13 cellular contexts compared by ENCODE assay signal in the genomic region with DNA sequence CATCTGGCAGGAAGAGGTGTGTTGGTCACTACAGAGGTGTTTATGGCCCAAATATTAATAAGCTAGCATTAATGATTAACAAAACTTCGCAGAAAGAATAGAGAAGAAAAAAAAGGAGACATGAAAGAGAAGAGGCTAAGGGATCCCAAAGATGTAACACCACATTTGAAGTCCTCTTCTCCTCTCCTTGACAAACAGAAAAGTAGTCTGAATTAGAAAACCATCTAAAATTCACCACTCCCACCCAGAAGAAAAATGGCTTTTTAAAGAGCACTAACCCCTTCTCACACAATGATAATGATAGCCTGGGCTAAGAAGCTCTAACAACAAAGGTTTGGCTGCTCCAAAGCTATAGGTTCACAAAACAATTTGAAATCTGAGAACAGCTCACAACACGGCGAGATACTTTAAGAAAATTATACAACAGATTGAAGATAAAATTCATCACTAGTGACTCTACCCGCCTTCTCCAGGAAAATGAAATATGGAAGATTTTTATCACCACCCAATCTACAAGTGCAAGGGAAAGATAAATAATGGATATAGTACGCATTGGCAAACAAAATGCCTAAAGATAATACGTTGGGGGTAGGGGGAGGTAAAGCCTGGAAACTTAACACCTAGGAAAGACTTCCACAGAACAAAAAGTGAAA. TPM values are rescaled to one million over a fixed set of nuclear protein-coding genes. Genes with fewer than 3 reads are reported as not detected.
A peak's percentile ranks its signal among the peaks of the same experiment; 100 is the strongest.
DNase-seq lines count a peak whose midpoint lies in the region; ATAC-seq, FAIRE-seq and TF ChIP-seq lines count a peak whose summit lies in the region.
"Had no signal": no experiment of that assay in that cellular context is flagged by ENCODE, and none has a peak within 500 bp of the region (broad histone marks: within the 10 kb centered on the region; RNA-seq: fewer than 3 reads in every experiment).

No MANE protein-coding gene starts in this region.

- no peaks in the 10 kb centered on the region for H3K27me3 ChIP-seq in keratinocyte (ENCODE audit: control insufficient read depth, extremely low read depth, insufficient read depth, low read length)
- H3K27me3 ChIP-seq: pancreas had no signal

- H3K27ac ChIP-seq in A549 (peak overlapping the region; percentile 90 to 100), keratinocyte (ENCODE audit: control insufficient read depth, insufficient read depth, low read length) (peak overlapping the region; percentile 65)

- no peak overlapping the region for H2AFZ ChIP-seq in keratinocyte (ENCODE audit: control insufficient read depth, low read length)

- H3K9me3 ChIP-seq in A549 (no peaks in the 10 kb centered on the region), keratinocyte (ENCODE audit: control insufficient read depth, low read depth, low read length) (no peaks in the 10 kb centered on the region)
- H3K9me3 ChIP-seq: pancreas had no signal

- POLR2A ChIA-PET in A549 (lab: Yijun Ruan, JAX), result interaction anchor here (2.3 kb wide), 1 partner anchor 30 kb away, joined by 15 read pairs; no protein-coding TSS in a partner anchor
- POLR2A ChIA-PET in activated CD4-positive, alpha-beta memory T cell treated with anti-CD3 and anti-CD28 coated beads for 36 hours (lab: Charles Lee), result no interaction called here

- FAIRE-seq in A549 (lab: Jason Lieb, UNC) (peak; percentile 78), H54 (lab: Jason Lieb, UNC) (peak; percentile 90), keratinocyte (lab: Jason Lieb, UNC) (peak; percentile 66)
- FAIRE-seq: GM18507 had no signal

- H3K4me3 ChIP-seq in A549 (peak overlapping the region; percentile 74), keratinocyte (ENCODE audit: control insufficient read depth in 2 of 3, extremely low read depth in 1 of 3, insufficient read depth in 2 of 3, low read depth in 1 of 3, low read length in 3 of 3) (peak overlapping the region; percentile 18 to 60 (median 24))
- H3K4me3 ChIP-seq: pancreas had no signal

- peak overlapping the region; percentile 40 for H3K4me3 Mint-ChIP-seq in activated CD4-positive, alpha-beta memory T cell treated with anti-CD3 and anti-CD28 coated beads for 36 hours

- peaks cover 83% of the 10 kb centered on the region for H3K4me1 ChIP-seq in A549
- H3K4me1 ChIP-seq in keratinocyte (ENCODE audit: control insufficient read depth, extremely low read depth, insufficient read depth, low read length), result peaks cover 86% of the 10 kb centered on the region

- H3K4me1 Mint-ChIP-seq in activated CD4-positive, alpha-beta memory T cell treated with anti-CD3 and anti-CD28 coated beads for 36 hours (ENCODE audit: low read depth), result peaks cover 81% of the 10 kb centered on the region

- ATAC-seq in A549, result no peak
- ATAC-seq: pancreas had no signal

- H3K9ac ChIP-seq in keratinocyte (ENCODE audit: control insufficient read depth, extremely low read depth, insufficient read depth, low read length), result peak overlapping the region; percentile 28

- H3K4me2 ChIP-seq in A549 (peak overlapping the region; percentile 97), keratinocyte (ENCODE audit: control insufficient read depth, extremely low read depth, insufficient read depth, low read depth, low read length) (peak overlapping the region; percentile 75)

- peaks cover 40% of the 10 kb centered on the region for H4K20me1 ChIP-seq in keratinocyte (ENCODE audit: control insufficient read depth, extremely low read depth, insufficient read depth, low read length)

- H3K79me2 ChIP-seq in keratinocyte (ENCODE audit: control insufficient read depth, insufficient read depth, low read length), result peaks cover 100% of the 10 kb centered on the region

- H3K36me3 Mint-ChIP-seq in activated CD4-positive, alpha-beta memory T cell treated with anti-CD3 and anti-CD28 coated beads for 36 hours, result peaks cover 2% of the 10 kb centered on the region

- CTCF ChIA-PET in A549 (lab: Yijun Ruan, JAX), result interaction anchor here (1.4 to 1.5 kb wide), 2 partner anchors 31 to 154 kb away, joined by 3 read pairs; no protein-coding TSS in a partner anchor
- CTCF ChIA-PET in activated CD4-positive, alpha-beta memory T cell treated with anti-CD3 and anti-CD28 coated beads for 36 hours (lab: Charles Lee), result interaction anchor here (0.7 kb wide), 1 partner anchor 58 kb away, joined by 4 read pairs; no protein-coding TSS in a partner anchor

- dilution Hi-C loops in keratinocyte (cut with MboI; ENCODE audit: extremely low pct_ligation_motif_present, low sequenced_read_pairs), result no loop called here

- peak overlapping the region; percentile 60 for H3K27ac Mint-ChIP-seq in activated CD4-positive, alpha-beta memory T cell treated with anti-CD3 and anti-CD28 coated beads for 36 hours

- intact Hi-C loops in activated CD4-positive, alpha-beta memory T cell treated with anti-CD3 and anti-CD28 coated beads for 36 hours (cut with micrococcal nuclease), result loop anchor here (10.0 kb wide), 2 partner anchors 706 to 896 kb away; a partner anchor contains a TSS

- DNase-seq in A549 (ENCODE audit: low read depth in 1 of 2, low spot score in 1 of 2), result no peak
- no peak for DNase-seq in H54 (ENCODE audit: insufficient read length, low spot score)
- DNase-seq in activated CD4-positive, alpha-beta memory T cell treated with anti-CD3 and anti-CD28 coated beads for 36 hours, result no peak
- DNase-seq in keratinocyte (ENCODE audit: low read depth, low spot score), result no peak
- no peak for DNase-seq in cortex of kidney (lab: John Stamatoyannopoulos, UW)
- DNase-seq in NCI-H1092 (lab: John Stamatoyannopoulos, UW), result no peak
- no peak for DNase-seq in inferior parietal cortex (ENCODE audit: extremely low spot score)
- DNase-seq in GDM1 (lab: John Stamatoyannopoulos, UW), result no peak
- DNase-seq: activated CD8-positive, alpha-beta memory T cell treated with anti-CD3 and anti-CD28 coated beads for 24 hours; cerebellar nuclear complex; COR-L47; pancreas had no signal

- H3K27me3 Mint-ChIP-seq in activated CD4-positive, alpha-beta memory T cell treated with anti-CD3 and anti-CD28 coated beads for 36 hours, result no peaks in the 10 kb centered on the region

- peaks cover 3% of the 10 kb centered on the region for H3K9me1 ChIP-seq in keratinocyte (ENCODE audit: control insufficient read depth, extremely low read depth, insufficient read depth, low read length)

- TF ChIP-seq RAD21 in A549 (conservative IDR thresholded peaks at IDR 0.05 in 1 of 2, IDR thresholded peaks at IDR 0.05 in 1 of 2), result no peak

- 3% methylated on average over 6 of the region's 6 CpGs for WGBS in A549 (ENCODE audit: missing lambda C conversion rate)

- no peak for TF ChIP-seq EP300 in A549 (IDR thresholded peaks at IDR 0.05)

- H3K36me3 ChIP-seq in keratinocyte (ENCODE audit: control insufficient read depth in 2 of 2, extremely low read depth in 1 of 2, insufficient read depth in 2 of 2, low read length in 2 of 2), result peaks cover 4 to 16% of the 10 kb centered on the region in 2 experiments
- H3K36me3 ChIP-seq: pancreas had no signal

- H3K9me3 Mint-ChIP-seq in activated CD4-positive, alpha-beta memory T cell treated with anti-CD3 and anti-CD28 coated beads for 36 hours, result no peaks in the 10 kb centered on the region

- TF ChIP-seq CTCF in A549 (IDR thresholded peaks at IDR 0.05) (no peak), keratinocyte (optimal IDR thresholded peaks at IDR 0.05 in 1 of 3, IDR thresholded peaks at IDR 0.05 in 1 of 3, conservative IDR thresholded peaks at IDR 0.05 in 1 of 3; ENCODE audit: extremely low read depth in 1 of 3, insufficient read depth in 2 of 3, low read length in 3 of 3) (no peak)

- TF ChIP-seq POLR2A in A549 (IDR thresholded peaks at IDR 0.05; ENCODE audit: low read length) (no peak), H54 (IDR thresholded peaks at IDR 0.05; ENCODE audit: low read depth, low read length) (no peak)

TF ChIP-seq in A549, 52 proteins besides CTCF, POLR2A, EP300 and RAD21:
- TF ChIP-seq JUN (IDR thresholded peaks at IDR 0.05) (0 out of 5 replicates have a peak, but pooled peaks of 1 of the 2 experiments have one; percentile 5), GATA3 (IDR thresholded peaks at IDR 0.05; ENCODE audit: borderline replicate concordance) (peak; percentile 68), HOXB13 (CRISPR knock-in tag; IDR thresholded peaks at IDR 0.05; ENCODE audit: low read depth) (no peak), POLR2AphosphoS2 (conservative IDR thresholded peaks at IDR 0.05; ENCODE audit: low read length) (peak; percentile 62; the same call in 1 of the 2 replicates)
- TF ChIP-seq, protein P1, sequence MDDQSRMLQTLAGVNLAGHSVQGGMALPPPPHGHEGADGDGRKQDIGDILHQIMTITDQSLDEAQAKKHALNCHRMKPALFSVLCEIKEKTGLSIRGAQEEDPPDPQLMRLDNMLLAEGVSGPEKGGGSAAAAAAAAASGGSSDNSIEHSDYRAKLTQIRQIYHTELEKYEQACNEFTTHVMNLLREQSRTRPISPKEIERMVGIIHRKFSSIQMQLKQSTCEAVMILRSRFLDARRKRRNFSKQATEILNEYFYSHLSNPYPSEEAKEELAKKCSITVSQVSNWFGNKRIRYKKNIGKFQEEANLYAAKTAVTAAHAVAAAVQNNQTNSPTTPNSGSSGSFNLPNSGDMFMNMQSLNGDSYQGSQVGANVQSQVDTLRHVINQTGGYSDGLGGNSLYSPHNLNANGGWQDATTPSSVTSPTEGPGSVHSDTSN (IDR thresholded peaks at IDR 0.05), result no peak

RNA-seq across cellular contexts. Expression of a gene that starts 7.4 kb away (rescaled TPM):
- 1,667 and 2,408 TPM in 2 replicates for polyA plus RNA-seq in A549 (2011; rRNA removed)
- 320 and 370 TPM in 2 replicates for polyA plus RNA-seq in A549 (2012; cell fraction: cytosol; rRNA removed)
- 214 and 381 TPM in 2 replicates for polyA plus RNA-seq in A549 (2012; cell fraction: nucleus; rRNA removed)
- polyA plus RNA-seq in A549 (2017; fragmentation: RNase III; extraction: RNeasy Plus Mini Kit Qiagen cat#74134 plus additional on column Dnase treatment), result 1,270 to 1,281 TPM (median 1,270 TPM) in 3 replicates
- 799 and 821 TPM in 2 replicates for polyA minus RNA-seq in A549 (2011; rRNA and poly(A)+ RNA removed)
- 100 to 1,000 TPM; 113 to 117 TPM for total RNA-seq in activated CD4-positive, alpha-beta memory T cell treated with anti-CD3 and anti-CD28 coated beads for 36 hours
- 1,026 to 1,445 TPM (median 1,030 TPM) in 3 replicates for polyA plus RNA-seq in keratinocyte
- 511 TPM for polyA plus RNA-seq in keratinocyte (2011; ENCODE audit: low read depth)
- polyA plus RNA-seq in keratinocyte (2011; cell fraction: cytosol; rRNA removed), result 420 and 664 TPM in 2 replicates
- polyA plus RNA-seq in keratinocyte (2011; cell fraction: nucleus; rRNA removed), result 1,436 and 2,106 TPM in 2 replicates
- 328 and 1,010 TPM in 2 replicates for polyA plus RNA-seq in keratinocyte (2012; ENCODE audit: low replicate concordance)
- polyA minus RNA-seq in keratinocyte, result 361 to 979 TPM (median 522 TPM) in 3 replicates
- polyA minus RNA-seq in keratinocyte (2011; cell fraction: cytosol; rRNA and poly(A)+ RNA removed), result 475 TPM
- 1,567 and 2,524 TPM in 2 replicates for polyA minus RNA-seq in keratinocyte (2011; cell fraction: nucleus; rRNA and poly(A)+ RNA removed)
